24 cellular contexts compared by ENCODE assay signal in the genomic region with DNA sequence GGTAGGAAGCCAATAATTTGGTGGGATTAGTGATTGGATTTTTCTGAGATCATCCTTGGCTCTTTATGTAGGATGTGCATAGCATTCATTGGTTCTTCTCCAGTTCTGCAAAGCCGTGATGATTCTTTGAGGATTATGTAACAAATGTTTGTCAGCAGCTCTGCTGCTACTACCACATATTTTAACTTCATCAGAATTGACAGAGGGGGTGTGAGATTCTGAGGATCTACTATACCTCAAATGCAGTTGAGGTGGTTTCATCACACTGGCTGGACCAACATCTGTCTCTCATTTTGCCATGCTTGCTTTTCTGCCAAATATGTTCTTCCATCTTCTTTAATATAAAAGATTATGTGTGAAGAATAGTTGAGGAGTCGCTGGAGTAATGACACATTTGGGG.
"Had no signal": no experiment of that assay in that cellular context is flagged by ENCODE, and none has a peak within 500 bp of the region (broad histone marks: within the 10 kb centered on the region; RNA-seq: fewer than 3 reads in every experiment).

No MANE protein-coding gene starts in this region.

- H3K27me3 ChIP-seq: brain microvascular endothelial cell, SJSA1 had no signal

- H3K27ac ChIP-seq: brain microvascular endothelial cell, SJSA1 had no signal

- H3K9me3 ChIP-seq: SJSA1 had no signal

- H3K36me3 ChIP-seq: SJSA1 had no signal

- ATAC-seq: activated CD4-positive, alpha-beta T cell treated with anti-CD3 and anti-CD28 coated beads for 36 hours; activated CD4-positive, CD25-positive, alpha-beta regulatory T cell treated with anti-CD3 and anti-CD28 coated beads, Interleukin-2, amount 50 U/mL, for 24 hours; activated CD8-positive, alpha-beta T cell treated with anti-CD3 and anti-CD28 coated beads, Interleukin-2, amount 10 ng/mL, durations not matched to agents 7 days and 5 days; activated naive CD4-positive, alpha-beta T cell treated with anti-CD3 and anti-CD28 coated beads, Interleukin-2, amount 50 U/mL, for 72 hours; K562; Panc1; WTC11 had no signal

- DNase-seq: activated CD4-positive, alpha-beta T cell treated with anti-CD3 and anti-CD28 coated beads for 36 hours; activated CD4-positive, alpha-beta T cell treated with anti-CD3 and anti-CD28 coated beads, Interleukin-2, amount 10 ng/mL, durations not matched to agents 7 days and 5 days; activated CD4-positive, alpha-beta T cell treated with anti-CD3 and anti-CD28 coated beads, Interleukin-2, amount 50 U/mL, for 48 hours; activated CD8-positive, alpha-beta T cell treated with anti-CD3 and anti-CD28 coated beads, Interleukin-2, amount 10 ng/mL, durations not matched to agents 7 days and 5 days; activated gamma-delta T cell treated with Interleukin-2 at 50 U/mL for 16 hours; activated naive CD4-positive, alpha-beta T cell treated with anti-CD3 and anti-CD28 coated beads for 36 hours; activated T-cell treated with anti-CD3 and anti-CD28 coated beads, Interleukin-2, amount 50 U/mL, for 24 hours; anterior cingulate cortex; brain microvascular endothelial cell; central memory CD4-positive, alpha-beta T cell; NCI-H187; NCI-H2107; NCI-H2171; NCI-H446; RPMI8226; SHP77 treated with DMSO at 0.1 percent for 48 hours; SW 1271; T-helper 1 cell had no signal

- H3K4me3 ChIP-seq: K562, SJSA1 had no signal
